Comparison of ENCODE assay signal across 22 cellular contexts in the genomic region with DNA sequence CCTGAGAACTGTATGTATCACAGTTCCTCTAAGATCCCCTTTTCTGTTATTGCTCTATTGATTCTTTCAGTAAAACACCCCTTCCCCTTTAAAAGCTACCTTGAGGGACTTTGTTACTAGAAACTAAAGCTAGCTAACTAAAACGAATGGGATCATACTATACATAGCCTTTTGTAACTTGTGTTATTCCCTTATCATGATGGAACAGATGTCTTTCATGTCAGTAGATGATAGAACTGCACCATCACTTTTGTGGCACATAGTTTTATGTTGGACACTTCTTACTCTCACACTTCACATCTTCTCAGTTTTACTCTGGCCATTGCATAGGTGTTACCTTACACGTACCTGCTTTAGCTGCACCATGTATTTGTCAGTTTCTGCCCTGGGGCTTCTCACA.
"Had no signal": no experiment of that assay in that cellular context is flagged by ENCODE, and none has a peak within 500 bp of the region (broad histone marks: within the 10 kb centered on the region; RNA-seq: fewer than 3 reads in every experiment).

No MANE protein-coding gene starts in this region.

- FAIRE-seq: endothelial cell of umbilical vein, islet of Langerhans, keratinocyte had no signal

- H3K27me3 ChIP-seq: colonic mucosa, esophagus squamous epithelium, gastrocnemius medialis, heart right ventricle, left lung had no signal

- H3K36me3 ChIP-seq: colonic mucosa, esophagus squamous epithelium, gastrocnemius medialis, heart right ventricle, left lung, lower lobe of right lung had no signal

- H3K4me3 ChIP-seq: colonic mucosa, esophagus squamous epithelium, gastrocnemius medialis, heart right ventricle, left lung, lower lobe of right lung, mucosa of descending colon had no signal

- H3K9me3 ChIP-seq: colonic mucosa, esophagus squamous epithelium, gastrocnemius medialis, heart right ventricle, left lung, lower lobe of right lung, mucosa of descending colon had no signal

- DNase-seq: colonic mucosa; cortex of kidney; effector memory CD4-positive, alpha-beta T cell; esophagus squamous epithelium; foreskin fibroblast; foreskin melanocyte; gastrocnemius medialis; glutamatergic neuron; head of caudate nucleus; hippocampal formation; left cardiac atrium; left lung; left ventricle myocardium superior; lower lobe of right lung; mesenchymal stem cell; mucosa of descending colon; naive B cell had no signal

- H3K27ac ChIP-seq: colonic mucosa, esophagus squamous epithelium, gastrocnemius medialis, heart right ventricle, left lung, lower lobe of right lung had no signal

- H3K4me1 ChIP-seq: colonic mucosa, esophagus squamous epithelium, gastrocnemius medialis, left lung, lower lobe of right lung had no signal

- ATAC-seq: esophagus mucosa, gastrocnemius medialis, mucosa of descending colon had no signal
